In genomic region chr19:50264483-50265186, GRCh38 we compare ENCODE assay signal across 23 cellular contexts.
DNase-seq lines count a peak whose midpoint lies in the region; ATAC-seq and TF ChIP-seq lines count a peak whose summit lies in the region.
"Had no signal": no experiment of that assay in that cellular context is flagged by ENCODE, and none has a peak within 500 bp of the region (broad histone marks: within the 10 kb centered on the region; RNA-seq: fewer than 3 reads in every experiment).

No MANE protein-coding gene starts in this region.

- no peak overlapping the region for H4K5ac ChIP-seq in mesendoderm (ENCODE audit: low read length)

- no peak overlapping the region for H2BK120ac ChIP-seq in mesendoderm (ENCODE audit: low read depth, low read length)

- H2BK5ac ChIP-seq in mesendoderm (ENCODE audit: low read length) = no peak overlapping the region

- H2BK15ac ChIP-seq in mesendoderm (replicated peaks; ENCODE audit: low read depth) = no peak overlapping the region

- H3K79me2 ChIP-seq in mesendoderm (ENCODE audit: control insufficient read depth, insufficient read depth, low read length) = no peaks in the 10 kb centered on the region
- H3K79me2 ChIP-seq: parathyroid adenoma had no signal

- H3K4me3 ChIP-seq in HEK293 (ENCODE audit: low read depth, low read length) (no peak overlapping the region), mesendoderm (ENCODE audit: low read length) (no peak overlapping the region)
- H3K4me3 ChIP-seq: body of pancreas, MG63, right lobe of liver had no signal

- no peak overlapping the region for H2AK5ac ChIP-seq in mesendoderm (ENCODE audit: low read length)

- no peaks in the 10 kb centered on the region for H3K9me3 ChIP-seq in HEK293 (ENCODE audit: control insufficient read depth, insufficient read depth, low read depth, low read length)
- H3K9me3 ChIP-seq: body of pancreas, MG63, right lobe of liver had no signal

- no peaks in the 10 kb centered on the region for H3K9me3 Mint-ChIP-seq in activated CD4-positive, alpha-beta memory T cell treated with anti-CD3 and anti-CD28 coated beads for 36 hours
- H3K9me3 Mint-ChIP-seq in activated CD4-positive, alpha-beta memory T cell treated with anti-CD3 and anti-CD28 coated beads, Interleukin-2, amount 10 ng/mL, durations not matched to agents 7 days and 5 days = no peaks in the 10 kb centered on the region
- H3K9me3 Mint-ChIP-seq in WTC11 = no peaks in the 10 kb centered on the region
- H3K9me3 Mint-ChIP-seq: activated naive CD8-positive, alpha-beta T cell treated with anti-CD3 and anti-CD28 coated beads, Interleukin-2, amount 50 U/mL, for 24 hours; CD14-positive monocyte; nephron progenitor cell had no signal

- no CpG with 5 or more reads among the region's 8 CpGs for WGBS in mesendoderm (ENCODE audit: extremely low coverage, insufficient coverage, low lambda C conversion rate)

- H3K4me1 Mint-ChIP-seq in activated CD4-positive, alpha-beta memory T cell treated with anti-CD3 and anti-CD28 coated beads for 36 hours (ENCODE audit: low read depth) = no peaks in the 10 kb centered on the region
- H3K4me1 Mint-ChIP-seq in activated CD4-positive, alpha-beta memory T cell treated with anti-CD3 and anti-CD28 coated beads, Interleukin-2, amount 10 ng/mL, durations not matched to agents 7 days and 5 days = no peaks in the 10 kb centered on the region
- peaks cover 8% of the 10 kb centered on the region for H3K4me1 Mint-ChIP-seq in WTC11
- H3K4me1 Mint-ChIP-seq: activated naive CD8-positive, alpha-beta T cell treated with anti-CD3 and anti-CD28 coated beads, Interleukin-2, amount 50 U/mL, for 24 hours; CD14-positive monocyte had no signal

- intact Hi-C loops in activated CD4-positive, alpha-beta memory T cell treated with anti-CD3 and anti-CD28 coated beads for 36 hours (cut with micrococcal nuclease) = no loop called here

- H3K27ac ChIP-seq in HEK293 (ENCODE audit: extremely low read depth, low read depth, low read length) (no peak overlapping the region), mesendoderm (ENCODE audit: low read depth, low read length) (no peak overlapping the region)
- H3K27ac ChIP-seq: body of pancreas, parathyroid adenoma, right lobe of liver had no signal

- peaks cover 11% of the 10 kb centered on the region for H3K27me3 Mint-ChIP-seq in activated CD4-positive, alpha-beta memory T cell treated with anti-CD3 and anti-CD28 coated beads for 36 hours
- no peaks in the 10 kb centered on the region for H3K27me3 Mint-ChIP-seq in activated CD4-positive, alpha-beta memory T cell treated with anti-CD3 and anti-CD28 coated beads, Interleukin-2, amount 10 ng/mL, durations not matched to agents 7 days and 5 days
- no peaks in the 10 kb centered on the region for H3K27me3 Mint-ChIP-seq in WTC11 (ENCODE audit: low read depth)

- POLR2A ChIA-PET in activated CD4-positive, alpha-beta memory T cell treated with anti-CD3 and anti-CD28 coated beads for 36 hours (lab: Charles Lee) = no interaction called here
- POLR2A ChIA-PET in activated CD4-positive, alpha-beta memory T cell treated with anti-CD3 and anti-CD28 coated beads, Interleukin-2, amount 10 ng/mL, durations not matched to agents 7 days and 5 days (lab: Charles Lee) = no interaction called here
- POLR2A ChIA-PET in HEK293 (lab: Yijun Ruan, JAX) = interaction anchor here (1.2 to 1.4 kb wide), 2 partner anchors 9 to 18 kb away, joined by 3 to 4 read pairs; no protein-coding TSS in a partner anchor
- POLR2A ChIA-PET in WTC11 (lab: Charles Lee) = interaction anchor here (0.9 to 1.0 kb wide), 2 partner anchors 48 to 51 kb away, joined by 5 to 9 read pairs; no protein-coding TSS in a partner anchor

- no peak for TF ChIP-seq CTCF in HEK293 (tag by site-specific recombination; IDR thresholded peaks at IDR 0.05)
- TF ChIP-seq CTCF in WTC11 (IDR thresholded peaks at IDR 0.05) = no peak

- no peak overlapping the region for H3K18ac ChIP-seq in mesendoderm (ENCODE audit: low read length)

- no peak overlapping the region for H3K56ac ChIP-seq in mesendoderm (ENCODE audit: low read length)

- CTCF ChIA-PET in activated CD4-positive, alpha-beta memory T cell treated with anti-CD3 and anti-CD28 coated beads for 36 hours (lab: Charles Lee) = interaction anchor here (0.6 to 1.3 kb wide), 3 partner anchors 12 to 64 kb away, joined by 3 read pairs; partner anchors contain the start of gene KCNC3
- CTCF ChIA-PET in activated CD4-positive, alpha-beta memory T cell treated with anti-CD3 and anti-CD28 coated beads, Interleukin-2, amount 10 ng/mL, durations not matched to agents 7 days and 5 days (lab: Charles Lee) = interaction anchor here (0.6 to 1.2 kb wide), 2 partner anchors 12 to 331 kb away, joined by 3 to 4 read pairs; no protein-coding TSS in a partner anchor
- CTCF ChIA-PET in HEK293 (lab: Yijun Ruan, JAX) = interaction anchor here (0.5 to 1.0 kb wide), 5 partner anchors 10 to 327 kb away, joined by 3 to 5 read pairs (median 3); no protein-coding TSS in a partner anchor
- CTCF ChIA-PET in WTC11 (lab: Charles Lee) = interaction anchor here (0.6 to 3.4 kb wide), 17 partner anchors 10 to 214 kb away, joined by 3 to 34 read pairs (median 6); partner anchors contain the start of gene KCNC3

- no peak overlapping the region for H3K27ac Mint-ChIP-seq in activated CD4-positive, alpha-beta memory T cell treated with anti-CD3 and anti-CD28 coated beads for 36 hours
- H3K27ac Mint-ChIP-seq in activated CD4-positive, alpha-beta memory T cell treated with anti-CD3 and anti-CD28 coated beads, Interleukin-2, amount 10 ng/mL, durations not matched to agents 7 days and 5 days = no peak overlapping the region
- H3K27ac Mint-ChIP-seq in WTC11 = no peak overlapping the region
- H3K27ac Mint-ChIP-seq: activated naive CD8-positive, alpha-beta T cell treated with anti-CD3 and anti-CD28 coated beads, Interleukin-2, amount 50 U/mL, for 24 hours; CD14-positive monocyte; nephron progenitor cell had no signal

- no peak overlapping the region for H3K9ac ChIP-seq in mesendoderm (ENCODE audit: low read length)
- H3K9ac ChIP-seq: parathyroid adenoma had no signal

- no peaks in the 10 kb centered on the region for H3K36me3 Mint-ChIP-seq in activated CD4-positive, alpha-beta memory T cell treated with anti-CD3 and anti-CD28 coated beads for 36 hours
- H3K36me3 Mint-ChIP-seq in activated CD4-positive, alpha-beta memory T cell treated with anti-CD3 and anti-CD28 coated beads, Interleukin-2, amount 10 ng/mL, durations not matched to agents 7 days and 5 days (ENCODE audit: low read depth) = no peaks in the 10 kb centered on the region
- peaks cover 6% of the 10 kb centered on the region for H3K36me3 Mint-ChIP-seq in WTC11
- H3K36me3 Mint-ChIP-seq: CD14-positive monocyte had no signal

- no peak overlapping the region for H3K23ac ChIP-seq in mesendoderm (ENCODE audit: low read length)

- no peak overlapping the region for H3K4ac ChIP-seq in mesendoderm (ENCODE audit: low read depth, low read length)

- no peaks in the 10 kb centered on the region for H3K79me1 ChIP-seq in mesendoderm (ENCODE audit: low read length)

- H4K8ac ChIP-seq in mesendoderm (ENCODE audit: low read depth, low read length) = no peak overlapping the region

- peak; percentile 13 for DNase-seq in activated CD4-positive, alpha-beta memory T cell treated with anti-CD3 and anti-CD28 coated beads for 36 hours
- DNase-seq in activated CD4-positive, alpha-beta memory T cell treated with anti-CD3 and anti-CD28 coated beads, Interleukin-2, amount 10 ng/mL, durations not matched to agents 7 days and 5 days = no peak
- no peak for DNase-seq in WTC11 (ENCODE audit: low spot score)
- peak; percentile 67 for DNase-seq in mesendoderm
- no peak for DNase-seq in 8988T
- DNase-seq in stimulated activated CD8-positive, alpha-beta memory T cell treated with anti-CD3 and anti-CD28 coated beads, Interleukin-4, amount 100 ng/mL, for 48 hours = no peak
- DNase-seq in NCI-H1048 (lab: John Stamatoyannopoulos, UW) = no peak
- DNase-seq: ACHN; activated CD4-positive, alpha-beta T cell treated with anti-CD3 and anti-CD28 coated beads for 4 hours; activated naive CD8-positive, alpha-beta T cell treated with anti-CD3 and anti-CD28 coated beads, Interleukin-2, amount 50 U/mL, for 24 hours; body of pancreas; GF-D8; MG63; NCI-H2029 treated with DMSO at 0.1 percent for 48 hours; NCI-H524 treated with DMSO at 0.1 percent for 48 hours; nephron progenitor cell; right lobe of liver; stimulated activated CD4-positive, alpha-beta T cell treated with anti-CD3 and anti-CD28 coated beads, Interleukin-15, amount 100 ng/mL, for 24 hours; substantia nigra had no signal

- no peaks in the 10 kb centered on the region for H3K4me1 ChIP-seq in HEK293 (ENCODE audit: control insufficient read depth, insufficient read depth, low read length)
- no peaks in the 10 kb centered on the region for H3K4me1 ChIP-seq in mesendoderm (ENCODE audit: control insufficient read depth, low read depth, low read length)
- H3K4me1 ChIP-seq: body of pancreas, parathyroid adenoma had no signal

- no peak overlapping the region for H3K4me2 ChIP-seq in mesendoderm (ENCODE audit: low read length)

- no peaks in the 10 kb centered on the region for H3K27me3 ChIP-seq in mesendoderm (ENCODE audit: insufficient read depth, low read length, poor library complexity)
- H3K27me3 ChIP-seq: body of pancreas, MG63, right lobe of liver had no signal

- no peak overlapping the region for H3K4me3 Mint-ChIP-seq in activated CD4-positive, alpha-beta memory T cell treated with anti-CD3 and anti-CD28 coated beads for 36 hours
- H3K4me3 Mint-ChIP-seq in activated CD4-positive, alpha-beta memory T cell treated with anti-CD3 and anti-CD28 coated beads, Interleukin-2, amount 10 ng/mL, durations not matched to agents 7 days and 5 days = no peak overlapping the region
- H3K4me3 Mint-ChIP-seq in WTC11 = no peak overlapping the region
- H3K4me3 Mint-ChIP-seq: activated naive CD8-positive, alpha-beta T cell treated with anti-CD3 and anti-CD28 coated beads, Interleukin-2, amount 50 U/mL, for 24 hours; CD14-positive monocyte; nephron progenitor cell had no signal

- peaks cover 0 to 6% of the 10 kb centered on the region in 2 experiments; a peak in 2 of 3 replicates for H3K36me3 ChIP-seq in HEK293 (ENCODE audit: control insufficient read depth in 2 of 2, insufficient read depth in 1 of 2, low read length in 2 of 2)
- H3K36me3 ChIP-seq in mesendoderm (ENCODE audit: control insufficient read depth, insufficient read depth, low read length) = no peaks in the 10 kb centered on the region
- H3K36me3 ChIP-seq: MG63 had no signal

- peak; percentile 6; the same call in 1 of the 2 replicates for ATAC-seq in WTC11
- ATAC-seq: activated naive CD8-positive, alpha-beta T cell treated with anti-CD3 and anti-CD28 coated beads, Interleukin-2, amount 50 U/mL, for 24 hours; body of pancreas; left lobe of liver had no signal

TF ChIP-seq in HEK293, 187 proteins besides CTCF, POLR2A, EP300 and RAD21 (continues in another document):
- TF ChIP-seq ZNF473 (tag by site-specific recombination; IDR thresholded peaks at IDR 0.05) = no peak
- no peak for TF ChIP-seq ZNF37A (tag by site-specific recombination; IDR thresholded peaks at IDR 0.05)

TF ChIP-seq in WTC11, 78 proteins besides CTCF, POLR2A, EP300 and RAD21 (continues in another document):
- TF ChIP-seq GABPB1 (CRISPR knock-in tag; IDR thresholded peaks at IDR 0.05) (no peak), RORB (CRISPR knock-in tag; IDR thresholded peaks at IDR 0.05) (no peak)

Comparison
In these comparisons a context has a peak if more than half of its experiments do, and no peak if none do; other contexts are left out.
1. DNase-seq: peak in activated CD4-positive, alpha-beta memory T cell treated with anti-CD3 and anti-CD28 coated beads for 36 hours (single experiment) and mesendoderm (single experiment); none in activated CD4-positive, alpha-beta memory T cell treated with anti-CD3 and anti-CD28 coated beads, Interleukin-2, amount 10 ng/mL, durations not matched to agents 7 days and 5 days (single experiment), WTC11 (single experiment), 8988T (single experiment), stimulated activated CD8-positive, alpha-beta memory T cell treated with anti-CD3 and anti-CD28 coated beads, Interleukin-4, amount 100 ng/mL, for 48 hours (single experiment) and NCI-H1048 (single experiment).
2. POLR2A ChIA-PET loops: an anchor here in HEK293 (1.2 to 1.4 kb wide) and WTC11 (0.9 to 1.0 kb wide); none called in activated CD4-positive, alpha-beta memory T cell treated with anti-CD3 and anti-CD28 coated beads for 36 hours and activated CD4-positive, alpha-beta memory T cell treated with anti-CD3 and anti-CD28 coated beads, Interleukin-2, amount 10 ng/mL, durations not matched to agents 7 days and 5 days.